ENCODE assay signal across 1 cellular context in genomic region chr13:29908917-29909755, GRCh38.
TF ChIP-seq lines count a peak whose summit lies in the region.

No MANE protein-coding gene starts in this region.

TF ChIP-seq in IMR-90, 13 proteins besides CTCF, POLR2A, EP300 and RAD21 (continued from another document):
- TF ChIP-seq ELK1 (IDR thresholded peaks at IDR 0.05; ENCODE audit: borderline replicate concordance, low read depth, low read length) (no peak), RCOR1 (IDR thresholded peaks at IDR 0.05; ENCODE audit: insufficient replicate concordance, low read length) (no peak), RFX5 (IDR thresholded peaks at IDR 0.05; ENCODE audit: low read depth, low read length) (no peak), MAFK (IDR thresholded peaks at IDR 0.05; ENCODE audit: low read depth, low read length) (no peak), CEBPB (IDR thresholded peaks at IDR 0.05; ENCODE audit: low read depth, low read length) (no peak), BHLHE40 (IDR thresholded peaks at IDR 0.05; ENCODE audit: low read depth, low read length) (no peak), FOS (IDR thresholded peaks at IDR 0.05; ENCODE audit: low read depth, low read length) (no peak)
